Comparison of ENCODE assay signal across 8 cellular contexts in the genomic region with DNA sequence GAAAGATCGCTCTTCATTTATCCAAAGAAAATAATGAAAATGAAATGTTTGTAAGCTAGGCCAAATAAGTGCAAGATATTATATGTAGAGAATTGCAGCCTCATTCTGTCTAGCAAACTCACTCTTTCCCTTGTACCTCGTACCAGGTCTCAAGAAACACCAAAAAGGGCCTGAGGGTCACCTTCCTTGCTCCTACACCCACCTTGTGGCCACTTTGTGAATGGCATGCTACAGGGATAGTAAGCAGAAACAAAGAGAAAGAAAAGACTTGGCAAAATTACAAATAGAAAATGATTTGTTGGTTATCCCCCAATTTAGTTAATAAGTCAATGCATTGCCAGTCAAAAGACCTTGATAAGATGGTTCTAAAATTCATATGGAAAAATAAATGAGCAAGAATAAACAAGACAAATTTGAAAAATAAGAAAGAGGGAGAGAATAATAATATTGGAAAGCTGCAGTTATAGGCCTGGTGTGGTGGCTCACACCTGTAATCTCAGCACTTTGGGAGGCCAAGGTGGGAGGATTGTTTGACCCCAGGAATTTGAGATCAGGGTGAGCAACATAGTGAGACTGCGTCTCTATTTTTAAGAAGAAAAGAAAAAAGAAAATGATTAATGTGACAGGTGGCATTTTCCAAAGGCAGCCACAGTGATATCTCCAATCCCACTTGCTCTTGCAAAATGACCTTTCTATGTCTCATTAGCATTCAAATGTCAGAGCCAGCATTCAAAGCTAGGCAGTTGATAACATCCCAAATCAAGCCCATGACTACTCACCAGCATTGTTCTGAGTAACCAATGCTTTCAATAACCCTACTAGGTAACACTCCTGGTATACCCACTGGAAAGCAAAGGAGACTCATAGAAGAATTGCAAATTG. TPM values are rescaled to one million over a fixed set of nuclear protein-coding genes. Genes with fewer than 3 reads are reported as not detected.
DNase-seq lines count a peak whose midpoint lies in the region; ATAC-seq and TF ChIP-seq lines count a peak whose summit lies in the region.

No MANE protein-coding gene starts in this region.

- ATAC-seq in GM19372 (IDR thresholded peaks at IDR 0.05; ENCODE audit: low read depth, unreplicated experiment): peak; percentile 52

- no peak for TF ChIP-seq POLR2A in prostate gland (IDR thresholded peaks at IDR 0.05)

- peak; percentile 83 to 90 (median 85) for TF ChIP-seq CTCF in prostate gland (IDR thresholded peaks at IDR 0.05)

- intact Hi-C loops in prostate gland (cut with DNase I): loop anchor here (5.0 kb wide), 1 partner anchor 158 kb away; no protein-coding TSS in a partner anchor

- H3K9ac ChIP-seq in BLaER1 treated with 17β-estradiol and CSF1 and Interleukin-3, amounts not matched to agents 10 nM and 100 nM: peak overlapping the region in 2 of 11 experiments; percentile 76 to 79; a peak in 1 of 22 replicates

- no peaks in the 10 kb centered on the region for H3K9me3 ChIP-seq in BLaER1 treated with 17β-estradiol and CSF1 and Interleukin-3, amounts not matched to agents 10 nM and 100 nM (replicated peaks in 1 of 11)
- H3K9me3 ChIP-seq in prostate gland: no peaks in the 10 kb centered on the region

- H3K27me3 ChIP-seq in BLaER1 treated with 17β-estradiol and CSF1 and Interleukin-3, amounts not matched to agents 10 nM and 100 nM: no peaks in the 10 kb centered on the region
- H3K27me3 ChIP-seq in prostate gland (replicated peaks; ENCODE audit: insufficient read depth): no peaks in the 10 kb centered on the region

- H3K4me3 ChIP-seq in BLaER1 treated with 17β-estradiol and CSF1 and Interleukin-3, amounts not matched to agents 10 nM and 100 nM: no peak overlapping the region
- H3K4me3 ChIP-seq in prostate gland: no peak overlapping the region

- H3K36me3 ChIP-seq in BLaER1 treated with 17β-estradiol and CSF1 and Interleukin-3, amounts not matched to agents 10 nM and 100 nM: no peaks in the 10 kb centered on the region
- no peaks in the 10 kb centered on the region for H3K36me3 ChIP-seq in prostate gland

- WGBS in prostate gland: 66% methylated on average over 3 of the region's 3 CpGs

- H3K4me2 ChIP-seq in BLaER1 treated with 17β-estradiol and CSF1 and Interleukin-3, amounts not matched to agents 10 nM and 100 nM: peak overlapping the region in 7 of 11 experiments; percentile 76 to 84 (median 83); a peak in 9 of 22 replicates

- DNase-seq in M059J (ENCODE audit: low read depth) (peak; percentile 79), SHP77 treated with DMSO at 0.1 percent for 48 hours (lab: John Stamatoyannopoulos, UW) (peak; percentile 17), germinal center (ENCODE audit: low spot score) (peak; percentile 76), prostate gland (ENCODE audit: low spot score) (peak; percentile 69), OCI-M2 (lab: John Stamatoyannopoulos, UW; ENCODE audit: unreplicated experiment) (no peak)
- peak; percentile 87 for DNase-seq in activated effector memory CD4-positive, alpha-beta T cell treated with anti-CD3 and anti-CD28 coated beads, Interleukin-2, amount 50 U/mL, for 16 hours

- peaks cover 46 to 57% (median 52%) of the 10 kb centered on the region in 10 experiments for H3K4me1 ChIP-seq in BLaER1 treated with 17β-estradiol and CSF1 and Interleukin-3, amounts not matched to agents 10 nM and 100 nM
- H3K4me1 ChIP-seq in prostate gland (replicated peaks): no peaks in the 10 kb centered on the region

- no peaks in the 10 kb centered on the region for H4K20me1 ChIP-seq in BLaER1 treated with 17β-estradiol and CSF1 and Interleukin-3, amounts not matched to agents 10 nM and 100 nM

- peak overlapping the region in 8 of 11 experiments; percentile 71 to 92 (median 82); a peak in 14 of 22 replicates for H3K27ac ChIP-seq in BLaER1 treated with 17β-estradiol and CSF1 and Interleukin-3, amounts not matched to agents 10 nM and 100 nM
- no peak overlapping the region for H3K27ac ChIP-seq in prostate gland

RNA-seq across cellular contexts. Expression of gene BMP10, which starts 38.8 kb away (rescaled TPM):
- not detected in 2 replicates for total RNA-seq in M059J (2014; rRNA removed; shearing (Covaris generic))
- not detected for total RNA-seq in prostate gland

RNA-seq across cellular contexts. Expression of gene GKN2, which starts 42.7 kb away (rescaled TPM):
- total RNA-seq in M059J (2014; rRNA removed; shearing (Covaris generic)): not detected in 2 replicates
- total RNA-seq in prostate gland: not detected

Comparison
In these comparisons a context has a peak if more than half of its experiments do, and no peak if none do; other contexts are left out.
1. H3K27ac ChIP-seq: peak in BLaER1 treated with 17β-estradiol and CSF1 and Interleukin-3, amounts not matched to agents 10 nM and 100 nM (8 of 11); none in prostate gland (0 of 2).